ENCODE assay signal across 8 cellular contexts in genomic region chr6:123803456-123803861, GRCh38. TPM values are rescaled to one million over a fixed set of nuclear protein-coding genes. Genes with fewer than 3 reads are reported as not detected.
DNase-seq lines count a peak whose midpoint lies in the region; ATAC-seq, FAIRE-seq and TF ChIP-seq lines count a peak whose summit lies in the region.

No MANE protein-coding gene starts in this region.

- no CpG with 5 or more reads among the region's 62 CpGs for WGBS in A549 (ENCODE audit: missing lambda C conversion rate)

- intact Hi-C loops in colonic mucosa (cut with DNase I): no loop called here
- intact Hi-C loops in naive thymus-derived CD4-positive, alpha-beta T cell (cut with micrococcal nuclease): loop anchor here in 1 of 2 donors (5.0 kb wide), 1 partner anchor 1049 kb away; no protein-coding TSS in a partner anchor

- H3K9me3 Mint-ChIP-seq in naive thymus-derived CD4-positive, alpha-beta T cell: no peaks in the 10 kb centered on the region

- H3K27ac Mint-ChIP-seq in naive thymus-derived CD4-positive, alpha-beta T cell: no peak overlapping the region

- no peaks in the 10 kb centered on the region for H3K36me3 ChIP-seq in colonic mucosa
- H3K36me3 ChIP-seq in naive thymus-derived CD4-positive, alpha-beta T cell (ENCODE audit: control insufficient read depth in 2 of 3, insufficient read depth in 3 of 3, low read length in 3 of 3): no peaks in the 10 kb centered on the region

- no peak for DNase-seq in A549 (ENCODE audit: low read depth in 1 of 2, low spot score in 1 of 2)
- no peak for DNase-seq in colonic mucosa
- DNase-seq in naive thymus-derived CD4-positive, alpha-beta T cell: no peak
- no peak for DNase-seq in kidney tubule cell (ENCODE audit: low spot score)
- no peak for DNase-seq in stimulated activated CD8-positive, alpha-beta memory T cell treated with anti-CD3 and anti-CD28 coated beads, Interleukin-4, amount 100 ng/mL, for 48 hours
- no peak for DNase-seq in NCI-H128 (lab: John Stamatoyannopoulos, UW; ENCODE audit: unreplicated experiment)

- H3K4me3 ChIP-seq in A549: peak overlapping the region; percentile 50
- peak overlapping the region; percentile 33 for H3K4me3 ChIP-seq in colonic mucosa
- no peak overlapping the region for H3K4me3 ChIP-seq in naive thymus-derived CD4-positive, alpha-beta T cell (ENCODE audit: low read length)

- no peaks in the 10 kb centered on the region for H3K4me1 ChIP-seq in A549
- peaks cover 5% of the 10 kb centered on the region for H3K4me1 ChIP-seq in colonic mucosa
- H3K4me1 ChIP-seq in naive thymus-derived CD4-positive, alpha-beta T cell (ENCODE audit: control insufficient read depth in 2 of 2, insufficient read depth in 2 of 2, low read length in 2 of 2): no peaks in the 10 kb centered on the region

- H3K4me1 Mint-ChIP-seq in naive thymus-derived CD4-positive, alpha-beta T cell: peaks cover 4 to 14% (median 8%) of the 10 kb centered on the region in 7 donors

- CTCF ChIA-PET in A549 (lab: Yijun Ruan, JAX): interaction anchor here (1.3 to 2.5 kb wide), 7 partner anchors 9 to 1056 kb away, joined by 3 to 9 read pairs (median 6); no protein-coding TSS in a partner anchor
- CTCF ChIA-PET in naive thymus-derived CD4-positive, alpha-beta T cell (lab: Charles Lee): no interaction called here

- no peak for TF ChIP-seq EP300 in A549 (IDR thresholded peaks at IDR 0.05)

- peak overlapping the region in 6 of 10 donors; percentile 51 to 78 (median 68) for H3K4me3 Mint-ChIP-seq in naive thymus-derived CD4-positive, alpha-beta T cell

- no peak overlapping the region for H3K9ac ChIP-seq in colonic mucosa (ENCODE audit: low read depth in 2 of 2, low read length in 2 of 2)

- TF ChIP-seq CTCF in A549 (IDR thresholded peaks at IDR 0.05): no peak
- TF ChIP-seq CTCF in colonic mucosa (IDR thresholded peaks at IDR 0.05): no peak

- no peak for TF ChIP-seq RAD21 in A549 (conservative IDR thresholded peaks at IDR 0.05 in 1 of 2, IDR thresholded peaks at IDR 0.05 in 1 of 2)

- H3K9me3 ChIP-seq in A549: no peaks in the 10 kb centered on the region
- H3K9me3 ChIP-seq in colonic mucosa: no peaks in the 10 kb centered on the region
- H3K9me3 ChIP-seq in naive thymus-derived CD4-positive, alpha-beta T cell (ENCODE audit: control insufficient read depth in 2 of 3, low read length in 3 of 3): no peaks in the 10 kb centered on the region

- peaks cover 24% of the 10 kb centered on the region for H3K27me3 ChIP-seq in colonic mucosa
- no peaks in the 10 kb centered on the region for H3K27me3 ChIP-seq in naive thymus-derived CD4-positive, alpha-beta T cell (ENCODE audit: control insufficient read depth in 2 of 2, insufficient read depth in 2 of 2, low read length in 2 of 2)

- no peak for TF ChIP-seq POLR2A in A549 (IDR thresholded peaks at IDR 0.05; ENCODE audit: low read length)

- POLR2A ChIA-PET in A549 (lab: Yijun Ruan, JAX): no interaction called here
- POLR2A ChIA-PET in naive thymus-derived CD4-positive, alpha-beta T cell (lab: Charles Lee): no interaction called here

- peaks cover 0 to 4% (median 0%) of the 10 kb centered on the region in 5 donors for H3K36me3 Mint-ChIP-seq in naive thymus-derived CD4-positive, alpha-beta T cell

- FAIRE-seq in A549 (lab: Jason Lieb, UNC): no peak

- H3K4me2 ChIP-seq in A549: peak overlapping the region; percentile 87

- peak; percentile 35 to 49; a peak in 4 of 6 replicates for ATAC-seq in A549
- peak; percentile 20 for ATAC-seq in GM19328 (IDR thresholded peaks at IDR 0.05; ENCODE audit: unreplicated experiment)
- peak; percentile 24 for ATAC-seq in HG03439 (IDR thresholded peaks at IDR 0.05; ENCODE audit: unreplicated experiment)
- ATAC-seq in naive thymus-derived CD4-positive, alpha-beta T cell: no peak

- H3K27me3 Mint-ChIP-seq in naive thymus-derived CD4-positive, alpha-beta T cell: peaks cover 48 to 63% (median 50%) of the 10 kb centered on the region in 5 donors

- H3K27ac ChIP-seq in A549 (no peak overlapping the region), colonic mucosa (no peak overlapping the region)
- H3K27ac ChIP-seq in naive thymus-derived CD4-positive, alpha-beta T cell (ENCODE audit: low read depth, low read length): no peak overlapping the region

TF ChIP-seq in A549, 52 proteins besides CTCF, POLR2A, EP300 and RAD21:
- TF ChIP-seq REST (IDR thresholded peaks at IDR 0.05) (no peak), JUN (IDR thresholded peaks at IDR 0.05) (no peak), CBX8 (IDR thresholded peaks at IDR 0.05) (no peak), KDM5A (IDR thresholded peaks at IDR 0.05) (no peak), RCOR1 (IDR thresholded peaks at IDR 0.05; ENCODE audit: low read depth, low read length) (no peak), ZSCAN20 (CRISPR knock-in tag; IDR thresholded peaks at IDR 0.05) (no peak), CBX2 (IDR thresholded peaks at IDR 0.05; ENCODE audit: borderline replicate concordance, low read depth) (no peak), CHD2 (IDR thresholded peaks at IDR 0.05; ENCODE audit: low read length, partially characterized antibody) (no peak), BHLHE40 (IDR thresholded peaks at IDR 0.05; ENCODE audit: low read depth, low read length) (no peak), HEYL (CRISPR knock-in tag; IDR thresholded peaks at IDR 0.05) (no peak), JUNB (IDR thresholded peaks at IDR 0.05) (no peak), USF2 (IDR thresholded peaks at IDR 0.05) (no peak), MAFK (IDR thresholded peaks at IDR 0.05; ENCODE audit: partially characterized antibody) (no peak), PHF8 (IDR thresholded peaks at IDR 0.05; ENCODE audit: borderline replicate concordance, low read depth) (no peak), ZFP36 (IDR thresholded peaks at IDR 0.05; ENCODE audit: borderline replicate concordance, partially characterized antibody) (no peak)

RNA-seq across cellular contexts. Expression of gene NKAIN2, which starts 0.2 kb away (rescaled TPM):
- polyA plus RNA-seq in A549 (2011; rRNA removed) (not detected in 2 replicates), A549 (2017; fragmentation: RNase III; extraction: RNeasy Plus Mini Kit Qiagen cat#74134 plus additional on column Dnase treatment) (not detected in 3 replicates)
- polyA plus RNA-seq in A549 (2012; cell fraction: cytosol; rRNA removed): not detected in 2 replicates
- not detected in 2 replicates for polyA plus RNA-seq in A549 (2012; cell fraction: nucleus; rRNA removed)
- not detected in 2 replicates for polyA minus RNA-seq in A549 (2011; rRNA and poly(A)+ RNA removed)
- under 1 TPM in 1 of 2 donors, not detected in 1; 0.21 TPM for total RNA-seq in colonic mucosa
- 1 to 10 TPM in 1 of 5 experiments, not detected in 4; 2.9 TPM for total RNA-seq in naive thymus-derived CD4-positive, alpha-beta T cell
- under 1 TPM in 1 of 2 donors, not detected in 1; 0.21 TPM for polyA plus RNA-seq in naive thymus-derived CD4-positive, alpha-beta T cell
